In the genomic region with DNA sequence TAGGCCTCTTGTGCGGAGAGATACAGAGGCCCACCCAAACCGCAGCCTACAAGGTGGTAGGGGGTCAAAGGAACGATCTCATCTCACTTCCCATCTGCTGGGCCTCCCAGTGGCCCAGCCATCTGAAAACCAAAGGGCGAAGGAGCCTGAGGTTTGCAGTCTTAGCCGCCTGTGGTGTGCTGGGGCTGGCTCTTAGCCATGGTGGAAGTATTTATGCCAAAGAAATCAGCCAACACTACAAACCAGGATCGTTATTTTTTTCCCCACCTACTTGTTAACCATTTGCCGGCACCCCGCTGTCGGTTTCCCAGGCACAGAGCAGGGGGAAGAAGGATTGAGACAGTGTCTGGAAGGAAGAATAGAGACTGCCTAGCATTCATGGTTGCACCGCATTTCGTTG, we compare ENCODE assay signal across 18 cellular contexts.
"Had no signal": no experiment of that assay in that cellular context is flagged by ENCODE, and none has a peak within 500 bp of the region (broad histone marks: within the 10 kb centered on the region; RNA-seq: fewer than 3 reads in every experiment).

No MANE protein-coding gene starts in this region.

- DNase-seq: activated CD4-positive, alpha-beta T cell treated with anti-CD3 and anti-CD28 coated beads for 1 hour; activated effector memory CD4-positive, alpha-beta T cell treated with anti-CD3 and anti-CD28 coated beads, Interleukin-2, amount 50 U/mL, for 16 hours; activated naive CD4-positive, alpha-beta T cell treated with anti-CD3 and anti-CD28 coated beads, Interleukin-2, amount 50 U/mL, for 16 hours; activated T-cell treated with anti-CD3 and anti-CD28 coated beads, Interleukin-2, amount 50 U/mL, for 72 hours; colonic mucosa; glutamatergic neuron; left cardiac atrium; right cardiac atrium; small intestine; stimulated activated CD4-positive, alpha-beta T cell treated with anti-CD3 and anti-CD28 coated beads, Interleukin-15, amount 100 ng/mL, for 24 hours; stimulated activated CD4-positive, alpha-beta T cell treated with anti-CD3 and anti-CD28 coated beads, Interleukin-2, amount 100 ng/mL, for 48 hours; stimulated activated naive CD8-positive, alpha-beta T cell treated with anti-CD3 and anti-CD28 coated beads, Interleukin-15, amount 100 ng/mL, for 72 hours had no signal

- H3K9me3 ChIP-seq: ascending aorta, colonic mucosa, prostate gland, suprapubic skin, vagina had no signal

- H3K27me3 ChIP-seq: ascending aorta, colonic mucosa, suprapubic skin, vagina had no signal

- H3K36me3 ChIP-seq: ascending aorta, colonic mucosa, prostate gland, suprapubic skin, vagina had no signal

- H3K4me1 ChIP-seq: ascending aorta, colonic mucosa, prostate gland, suprapubic skin, vagina had no signal

- H3K4me3 ChIP-seq: colonic mucosa, lung, prostate gland, suprapubic skin, vagina had no signal

- H3K27ac ChIP-seq: ascending aorta, colonic mucosa, prostate gland, suprapubic skin, vagina, VCaP had no signal

- ATAC-seq: activated T-cell treated with anti-CD3 and anti-CD28 coated beads, Interleukin-2, amount 50 U/mL, for 72 hours; left cardiac atrium; stimulated activated naive CD8-positive, alpha-beta T cell treated with anti-CD3 and anti-CD28 coated beads, Interleukin-15, amount 100 ng/mL, for 72 hours had no signal
